Comparison of ENCODE assay signal across 24 cellular contexts in genomic region chr4:21848001-21848400, GRCh38.
DNase-seq lines count a peak whose midpoint lies in the region; ATAC-seq and TF ChIP-seq lines count a peak whose summit lies in the region.
"Had no signal": no experiment of that assay in that cellular context is flagged by ENCODE, and none has a peak within 500 bp of the region (broad histone marks: within the 10 kb centered on the region; RNA-seq: fewer than 3 reads in every experiment).

No MANE protein-coding gene starts in this region.

- no peaks in the 10 kb centered on the region for H3K4me1 ChIP-seq in upper lobe of right lung
- H3K4me1 ChIP-seq: BLaER1 treated with 17β-estradiol and CSF1 and Interleukin-3, amounts not matched to agents 10 nM and 100 nM had no signal

- TF ChIP-seq CTCF in upper lobe of right lung (IDR thresholded peaks at IDR 0.05), result no peak

- no peaks in the 10 kb centered on the region for H3K27me3 ChIP-seq in upper lobe of right lung
- H3K27me3 ChIP-seq: BLaER1 treated with 17β-estradiol and CSF1 and Interleukin-3, amounts not matched to agents 10 nM and 100 nM; MG63 had no signal

- no peak overlapping the region for H3K27ac ChIP-seq in upper lobe of right lung
- H3K27ac ChIP-seq: BLaER1 treated with 17β-estradiol and CSF1 and Interleukin-3, amounts not matched to agents 10 nM and 100 nM; GM23248 had no signal

- H3K4me3 ChIP-seq in upper lobe of right lung, result no peak overlapping the region
- H3K4me3 ChIP-seq: BLaER1 treated with 17β-estradiol and CSF1 and Interleukin-3, amounts not matched to agents 10 nM and 100 nM; GM23248; K562; MG63 had no signal

- ATAC-seq in HG03135 (IDR thresholded peaks at IDR 0.05; ENCODE audit: unreplicated experiment) (no peak), upper lobe of right lung (no peak), GM21447 (IDR thresholded peaks at IDR 0.05; ENCODE audit: unreplicated experiment) (no peak)
- ATAC-seq: CD8-positive, alpha-beta T cell; K562; PC-3 had no signal

- no peaks in the 10 kb centered on the region for H3K36me3 ChIP-seq in upper lobe of right lung
- H3K36me3 ChIP-seq: BLaER1 treated with 17β-estradiol and CSF1 and Interleukin-3, amounts not matched to agents 10 nM and 100 nM; MG63 had no signal

- H3K9me3 ChIP-seq in upper lobe of right lung, result no peaks in the 10 kb centered on the region
- H3K9me3 ChIP-seq: BLaER1 treated with 17β-estradiol and CSF1 and Interleukin-3, amounts not matched to agents 10 nM and 100 nM; MG63 had no signal

- intact Hi-C loops in upper lobe of right lung (cut with DNase I), result no loop called here

- peak; percentile 0 for DNase-seq in NCI-H510A treated with DMSO at 0.1 percent for 48 hours (lab: John Stamatoyannopoulos, UW)
- no peak for DNase-seq in NCI-H510A (lab: John Stamatoyannopoulos, UW)
- peak; percentile 52 for DNase-seq in NCI-H774 (lab: John Stamatoyannopoulos, UW)
- peak; percentile 58 for DNase-seq in left kidney (ENCODE audit: low read depth, low spot score)
- no peak for DNase-seq in HuH-7 (ENCODE audit: low spot score)
- no peak for DNase-seq in upper lobe of right lung
- DNase-seq: 8988T; CD8-positive, alpha-beta T cell; EL; GM23248; H9; HFFc6; MG63; NCI-H1048; NCI-H146; NCI-H2029; NCI-H446; NCI-H748 treated with DMSO at 0.1 percent for 48 hours; PC-3; Right ventricle myocardium superior had no signal

Comparison
In these comparisons a context has a peak if more than half of its experiments do, and no peak if none do; other contexts are left out.
1. DNase-seq: peak in NCI-H510A treated with DMSO at 0.1 percent for 48 hours (single experiment), NCI-H774 (single experiment) and left kidney (single experiment); none in NCI-H510A (single experiment), HuH-7 (single experiment) and upper lobe of right lung (single experiment).